Comparison of ENCODE assay signal across 8 cellular contexts in the genomic region with DNA sequence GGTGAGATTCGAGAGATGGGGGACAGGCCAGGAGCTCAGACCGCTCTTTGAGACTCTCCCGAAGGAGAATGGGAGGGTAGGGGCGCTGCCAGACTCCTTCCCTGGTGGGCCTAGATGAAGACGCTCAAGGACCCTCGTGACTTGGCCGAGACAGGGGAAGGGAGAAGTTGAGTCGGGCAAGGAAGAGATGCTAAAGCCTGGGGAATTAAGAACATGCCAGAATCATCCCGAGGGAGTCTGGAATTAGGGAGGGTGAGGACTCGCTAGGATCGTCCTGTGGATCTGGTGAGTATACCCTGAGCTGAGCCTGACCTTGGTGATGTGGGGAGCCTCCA.
DNase-seq lines count a peak whose midpoint lies in the region; ATAC-seq and TF ChIP-seq lines count a peak whose summit lies in the region.

No MANE protein-coding gene starts in this region.

- H3K27ac ChIP-seq in ACC112 (ENCODE audit: low read depth, low read length) (peak overlapping the region; percentile 61), brain microvascular endothelial cell (no peak overlapping the region)

- in situ Hi-C loops in brain microvascular endothelial cell (cut with HindIII; ENCODE audit: low pct_ligation_motif_present, low sequenced_read_pairs): no loop called here

- peaks cover 30% of the 10 kb centered on the region for H3K79me2 ChIP-seq in ACC112 (ENCODE audit: control insufficient read depth, insufficient read depth, low read length, unreplicated experiment)

- DNase-seq in brain microvascular endothelial cell (no peak), SIG-M5 treated with dmso at 0.1 percent for 504 hours (lab: John Stamatoyannopoulos, UW; ENCODE audit: unreplicated experiment) (no peak), DMS53 (lab: John Stamatoyannopoulos, UW) (no peak)

- peak overlapping the region; percentile 67 for H2AFZ ChIP-seq in ACC112 (ENCODE audit: low read length, unreplicated experiment)

- H3K27me3 ChIP-seq in ACC112 (ENCODE audit: insufficient read depth, low read length) (no peaks in the 10 kb centered on the region), brain microvascular endothelial cell (replicated peaks) (no peaks in the 10 kb centered on the region), mucosa of stomach (ENCODE audit: control insufficient read depth, insufficient read depth, low read length) (no peaks in the 10 kb centered on the region)

- peak overlapping the region; percentile 50 for H3K9ac ChIP-seq in mucosa of stomach (ENCODE audit: low read length)

- peaks cover 22% of the 10 kb centered on the region for H3K4me1 ChIP-seq in ACC112 (ENCODE audit: control insufficient read depth, insufficient read depth, low read length, unreplicated experiment)
- H3K4me1 ChIP-seq in mucosa of stomach (ENCODE audit: control insufficient read depth, insufficient read depth, low read length): peaks cover 7% of the 10 kb centered on the region

- H3K4me3 ChIP-seq in ACC112 (ENCODE audit: low read depth, low read length) (peak overlapping the region; percentile 88), brain microvascular endothelial cell (ENCODE audit: low read depth, low read length) (peak overlapping the region; percentile 89), mucosa of stomach (ENCODE audit: low read length) (peak overlapping the region; percentile 27)

- no peaks in the 10 kb centered on the region for H3K9me3 ChIP-seq in mucosa of stomach (ENCODE audit: control insufficient read depth, low read length)

- ATAC-seq in HG03439 (IDR thresholded peaks at IDR 0.05; ENCODE audit: unreplicated experiment): peak; percentile 16
- no peak for ATAC-seq in HG02642 (IDR thresholded peaks at IDR 0.05; ENCODE audit: poor library complexity, unreplicated experiment)
- ATAC-seq in GM18502 (IDR thresholded peaks at IDR 0.05; ENCODE audit: poor library complexity, unreplicated experiment): no peak

- peaks cover 24% of the 10 kb centered on the region for H3K36me3 ChIP-seq in ACC112 (ENCODE audit: insufficient read depth, low read length)
- H3K36me3 ChIP-seq in brain microvascular endothelial cell (replicated peaks): peaks cover 32% of the 10 kb centered on the region
- H3K36me3 ChIP-seq in mucosa of stomach (ENCODE audit: control insufficient read depth, insufficient read depth, low read length): peaks cover 6% of the 10 kb centered on the region

- no peak for TF ChIP-seq CTCF in brain microvascular endothelial cell (IDR thresholded peaks at IDR 0.05; ENCODE audit: low read depth, low read length, missing control alignments)

Comparison
In these comparisons a context has a peak if more than half of its experiments do, and no peak if none do; other contexts are left out.
1. H3K4me3 ChIP-seq: peak in every context shown above with its lines; median percentile 89 in brain microvascular endothelial cell; 88 in ACC112; 27 in mucosa of stomach.